8 cellular contexts compared by ENCODE assay signal in the genomic region with DNA sequence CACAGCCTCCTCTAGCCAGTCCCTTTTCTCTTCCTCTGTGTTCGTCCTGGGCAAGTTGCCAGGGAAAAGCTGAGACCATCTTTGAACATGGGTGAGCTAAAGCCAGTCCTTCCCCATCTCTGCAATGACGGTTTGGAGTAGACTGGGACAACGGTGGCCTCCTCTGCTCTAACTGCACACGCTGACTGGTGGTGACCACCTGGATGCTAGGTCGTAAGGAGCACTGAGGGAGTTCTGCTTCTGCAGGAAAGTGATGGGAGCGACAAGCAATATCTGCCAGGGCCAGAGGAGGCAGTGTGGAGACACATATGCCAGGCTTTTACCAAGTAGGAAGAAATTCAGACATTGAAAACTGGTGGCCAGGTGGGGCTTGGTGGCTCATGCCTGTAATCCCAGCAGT.
DNase-seq lines count a peak whose midpoint lies in the region; ATAC-seq, FAIRE-seq and TF ChIP-seq lines count a peak whose summit lies in the region.

No MANE protein-coding gene starts in this region.

- intact Hi-C loops in CD4-positive, alpha-beta T cell (cut with DNase I, micrococcal nuclease), result no loop called here
- intact Hi-C loops in K562 (cut with micrococcal nuclease), result no loop called here
- intact Hi-C loops in left lung (cut with DNase I), result no loop called here

- peaks cover 6% of the 10 kb centered on the region for H3K4me1 Mint-ChIP-seq in CD4-positive, alpha-beta T cell (ENCODE audit: low read depth)

- peak in 5 of 10 experiments; percentile 6 to 13 (median 10) for DNase-seq in CD4-positive, alpha-beta T cell
- DNase-seq in GM19240 (ENCODE audit: insufficient read length, low spot score), result peak; percentile 60
- DNase-seq in NCI-H82 (lab: John Stamatoyannopoulos, UW), result peak; percentile 70
- peak; percentile 66 to 72 (median 68) for DNase-seq in K562 (ENCODE audit: extremely low read depth in 1 of 4, low spot score in 3 of 4)
- no peak for DNase-seq in left lung
- no peak for DNase-seq in upper lobe of left lung
- no peak for DNase-seq in NCI-H1930 (lab: John Stamatoyannopoulos, UW)

- H3K4me2 ChIP-seq in K562 (ENCODE audit: insufficient read depth, low read length), result no peak overlapping the region

- TF ChIP-seq POLR2A in K562 (conservative IDR thresholded peaks at IDR 0.05), result no peak
- TF ChIP-seq POLR2A in upper lobe of left lung (IDR thresholded peaks at IDR 0.05), result no peak

- CTCF ChIA-PET in CD4-positive, alpha-beta T cell (lab: Charles Lee), result no interaction called here
- CTCF ChIA-PET in K562 (lab: Yijun Ruan, JAX; ENCODE audit: low intra/inter-chr PET ratio), result no interaction called here

- TF ChIP-seq EP300 in K562 (IDR thresholded peaks at IDR 0.05; ENCODE audit: low read length), result no peak
- TF ChIP-seq EP300 in upper lobe of left lung (IDR thresholded peaks at IDR 0.05), result no peak

- TF ChIP-seq RAD21 in K562 (CRISPR knock-in tag; conservative IDR thresholded peaks at IDR 0.05 in 1 of 2, IDR thresholded peaks at IDR 0.05 in 1 of 2), result peak in 1 of 2 experiments; percentile 59; a peak in 2 of 4 replicates

- no peak overlapping the region for H3K27ac ChIP-seq in CD4-positive, alpha-beta T cell (ENCODE audit: low read depth, low read length)
- H3K27ac ChIP-seq in K562 (ENCODE audit: extremely low read depth, low read depth, low read length) (no peak overlapping the region), left lung (no peak overlapping the region), upper lobe of left lung (no peak overlapping the region)

- 3% methylated on average over 6 of the region's 6 CpGs for WGBS in K562 (ENCODE audit: insufficient coverage, low coverage, missing lambda C conversion rate)
- 16 to 31% methylated on average over 6 of the region's 6 CpGs for WGBS in upper lobe of left lung, 2 donors

- no peaks in the 10 kb centered on the region for H3K27me3 Mint-ChIP-seq in CD4-positive, alpha-beta T cell

- TF ChIP-seq CTCF in CD4-positive, alpha-beta T cell (IDR thresholded peaks at IDR 0.05), result peak; percentile 55
- TF ChIP-seq CTCF in K562 (IDR thresholded peaks at IDR 0.05 in 2 of 3, conservative IDR thresholded peaks at IDR 0.05 in 1 of 3; ENCODE audit: insufficient read depth in 2 of 3, low read depth in 1 of 3, low read length in 3 of 3), result peak; percentile 70 to 77 (median 77)
- peak; percentile 16 to 24 for TF ChIP-seq CTCF in left lung (IDR thresholded peaks at IDR 0.05)
- TF ChIP-seq CTCF in upper lobe of left lung (IDR thresholded peaks at IDR 0.05), result peak in 5 of 6 experiments; percentile 17 to 33 (median 28)

- no peaks in the 10 kb centered on the region for H3K79me2 ChIP-seq in K562 (ENCODE audit: control insufficient read depth, insufficient read depth, low read length)

- no peaks in the 10 kb centered on the region for H3K9me3 Mint-ChIP-seq in CD4-positive, alpha-beta T cell

- H3K4me3 Mint-ChIP-seq in CD4-positive, alpha-beta T cell, result no peak overlapping the region

- peak overlapping the region; percentile 15 for H3K27ac Mint-ChIP-seq in CD4-positive, alpha-beta T cell

- no TSS peak for BruUV-seq in K562 (replicated peaks; lab: Mats Ljungman, UMichigan)

- H3K4me3 ChIP-seq in K562, result no peak overlapping the region
- H3K4me3 ChIP-seq in left lung, result no peak overlapping the region
- no peak overlapping the region for H3K4me3 ChIP-seq in upper lobe of left lung

- no peak overlapping the region for H2AFZ ChIP-seq in K562 (ENCODE audit: low read depth, low read length)

- peaks cover 11% of the 10 kb centered on the region for H3K36me3 Mint-ChIP-seq in CD4-positive, alpha-beta T cell (ENCODE audit: low read depth)

- H3K27me3 ChIP-seq in CD4-positive, alpha-beta T cell (ENCODE audit: control insufficient read depth, insufficient read depth, low read length), result no peaks in the 10 kb centered on the region
- H3K27me3 ChIP-seq in K562 (ENCODE audit: control insufficient read depth in 2 of 2, insufficient read depth in 2 of 2, low read length in 2 of 2), result peaks cover 31 to 53% of the 10 kb centered on the region in 2 experiments
- H3K27me3 ChIP-seq in left lung, result no peaks in the 10 kb centered on the region
- no peaks in the 10 kb centered on the region for H3K27me3 ChIP-seq in upper lobe of left lung

- no peaks in the 10 kb centered on the region for H3K4me1 ChIP-seq in K562 (replicated peaks in 1 of 2; ENCODE audit: control insufficient read depth in 2 of 2, insufficient read depth in 2 of 2, low read length in 2 of 2)
- no peaks in the 10 kb centered on the region for H3K4me1 ChIP-seq in left lung
- no peaks in the 10 kb centered on the region for H3K4me1 ChIP-seq in upper lobe of left lung

- no peaks in the 10 kb centered on the region; the same call in 2 of the 3 replicates for H3K36me3 ChIP-seq in K562 (ENCODE audit: control insufficient read depth, insufficient read depth, low read length)
- H3K36me3 ChIP-seq in left lung, result peaks cover 0 to under 1% of the 10 kb centered on the region in 2 donors
- peaks cover 0 to under 1% (median 0%) of the 10 kb centered on the region in 4 donors for H3K36me3 ChIP-seq in upper lobe of left lung

- peak; percentile 69 for ATAC-seq in CD4-positive, alpha-beta T cell (ENCODE audit: poor library complexity)
- ATAC-seq in K562 (peak; percentile 89), left lung (peak; percentile 70), upper lobe of left lung (ENCODE audit: low FRiP score in 2 of 2) (no peak), HG02588 (IDR thresholded peaks at IDR 0.05; ENCODE audit: unreplicated experiment) (no peak)

- no peak overlapping the region for H3K9ac ChIP-seq in K562 (ENCODE audit: insufficient read depth in 1 of 2, low read depth in 2 of 2, low read length in 2 of 2)

- H3K9me3 ChIP-seq in CD4-positive, alpha-beta T cell (ENCODE audit: control insufficient read depth, low read length), result no peaks in the 10 kb centered on the region
- H3K9me3 ChIP-seq in K562 (replicated peaks; ENCODE audit: control insufficient read depth, insufficient read depth, low read depth, low read length), result no peaks in the 10 kb centered on the region
- no peaks in the 10 kb centered on the region for H3K9me3 ChIP-seq in left lung
- H3K9me3 ChIP-seq in upper lobe of left lung, result no peaks in the 10 kb centered on the region

- POLR2A ChIA-PET in CD4-positive, alpha-beta T cell (lab: Charles Lee), result interaction anchor here (0.9 kb wide), 1 partner anchor 43 kb away, joined by 3 read pairs; no protein-coding TSS in a partner anchor
- POLR2A ChIA-PET in K562 (lab: Yijun Ruan, JAX), result no interaction called here

- peaks cover 7% of the 10 kb centered on the region for H4K20me1 ChIP-seq in K562 (replicated peaks; ENCODE audit: control insufficient read depth, insufficient read depth, low read length)

- no peaks in the 10 kb centered on the region for H3K9me1 ChIP-seq in K562 (ENCODE audit: control insufficient read depth, insufficient read depth, low read length)

- in situ Hi-C loops in K562 (cut with MboI), result no loop called here

- peak; percentile 94 for FAIRE-seq in K562 (lab: Jason Lieb, UNC)

TF ChIP-seq in K562, 482 proteins besides CTCF, POLR2A, EP300 and RAD21 (continues in another document):
- TF ChIP-seq ZNF121 (CRISPR knock-in tag; conservative IDR thresholded peaks at IDR 0.05), result no peak
- peak; percentile 63; the same call in 1 of the 2 replicates for TF ChIP-seq CTBP1 (IDR thresholded peaks at IDR 0.05; ENCODE audit: borderline replicate concordance)
- 0 out of 4 replicates have a peak, but pooled peaks of 1 of the 2 experiments have one; percentile 19 for TF ChIP-seq RCOR1 (IDR thresholded peaks at IDR 0.05; ENCODE audit: borderline replicate concordance in 1 of 2, low read depth in 2 of 2, low read length in 2 of 2)
- TF ChIP-seq, protein P1, sequence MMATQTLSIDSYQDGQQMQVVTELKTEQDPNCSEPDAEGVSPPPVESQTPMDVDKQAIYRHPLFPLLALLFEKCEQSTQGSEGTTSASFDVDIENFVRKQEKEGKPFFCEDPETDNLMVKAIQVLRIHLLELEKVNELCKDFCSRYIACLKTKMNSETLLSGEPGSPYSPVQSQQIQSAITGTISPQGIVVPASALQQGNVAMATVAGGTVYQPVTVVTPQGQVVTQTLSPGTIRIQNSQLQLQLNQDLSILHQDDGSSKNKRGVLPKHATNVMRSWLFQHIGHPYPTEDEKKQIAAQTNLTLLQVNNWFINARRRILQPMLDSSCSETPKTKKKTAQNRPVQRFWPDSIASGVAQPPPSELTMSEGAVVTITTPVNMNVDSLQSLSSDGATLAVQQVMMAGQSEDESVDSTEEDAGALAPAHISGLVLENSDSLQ (IDR thresholded peaks at IDR 0.05), result peak; percentile 44; the same call in 1 of the 2 replicates
- no peak for TF ChIP-seq SLC30A9 (CRISPR knock-in tag; IDR thresholded peaks at IDR 0.05)
- 0 out of 2 replicates have a peak, but pooled peaks have one; percentile 51 for TF ChIP-seq XRCC5 (IDR thresholded peaks at IDR 0.05; ENCODE audit: low read depth, low read length)
- TF ChIP-seq ATF7 (IDR thresholded peaks at IDR 0.05), result no peak
- no peak for TF ChIP-seq ZNF431 (CRISPR knock-in tag; IDR thresholded peaks at IDR 0.05)
- TF ChIP-seq KLF16 (IDR thresholded peaks at IDR 0.05), result peak; percentile 32; the same call in 1 of the 2 replicates
- TF ChIP-seq CBFB (CRISPR knock-in tag; IDR thresholded peaks at IDR 0.05), result 0 out of 2 replicates have a peak, but pooled peaks have one; percentile 16
- TF ChIP-seq MEIS2 (IDR thresholded peaks at IDR 0.05; ENCODE audit: partially characterized antibody), result peak; percentile 19
- peak; percentile 93 for TF ChIP-seq NFIC (IDR thresholded peaks at IDR 0.05)
- TF ChIP-seq, protein P2, sequence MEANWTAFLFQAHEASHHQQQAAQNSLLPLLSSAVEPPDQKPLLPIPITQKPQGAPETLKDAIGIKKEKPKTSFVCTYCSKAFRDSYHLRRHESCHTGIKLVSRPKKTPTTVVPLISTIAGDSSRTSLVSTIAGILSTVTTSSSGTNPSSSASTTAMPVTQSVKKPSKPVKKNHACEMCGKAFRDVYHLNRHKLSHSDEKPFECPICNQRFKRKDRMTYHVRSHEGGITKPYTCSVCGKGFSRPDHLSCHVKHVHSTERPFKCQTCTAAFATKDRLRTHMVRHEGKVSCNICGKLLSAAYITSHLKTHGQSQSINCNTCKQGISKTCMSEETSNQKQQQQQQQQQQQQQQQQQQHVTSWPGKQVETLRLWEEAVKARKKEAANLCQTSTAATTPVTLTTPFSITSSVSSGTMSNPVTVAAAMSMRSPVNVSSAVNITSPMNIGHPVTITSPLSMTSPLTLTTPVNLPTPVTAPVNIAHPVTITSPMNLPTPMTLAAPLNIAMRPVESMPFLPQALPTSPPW (CRISPR knock-in tag; IDR thresholded peaks at IDR 0.05), result no peak
- TF ChIP-seq, protein P3, sequence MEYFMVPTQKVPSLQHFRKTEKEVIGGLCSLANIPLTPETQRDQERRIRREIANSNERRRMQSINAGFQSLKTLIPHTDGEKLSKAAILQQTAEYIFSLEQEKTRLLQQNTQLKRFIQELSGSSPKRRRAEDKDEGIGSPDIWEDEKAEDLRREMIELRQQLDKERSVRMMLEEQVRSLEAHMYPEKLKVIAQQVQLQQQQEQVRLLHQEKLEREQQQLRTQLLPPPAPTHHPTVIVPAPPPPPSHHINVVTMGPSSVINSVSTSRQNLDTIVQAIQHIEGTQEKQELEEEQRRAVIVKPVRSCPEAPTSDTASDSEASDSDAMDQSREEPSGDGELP (CRISPR knock-in tag; IDR thresholded peaks at IDR 0.05; ENCODE audit: borderline replicate concordance), result peak; percentile 28; the same call in 1 of the 2 replicates

Comparison
In these comparisons a context has a peak if more than half of its experiments do, and no peak if none do; other contexts are left out.
1. ATAC-seq: peak in CD4-positive, alpha-beta T cell (single experiment), K562 (single experiment) and left lung (single experiment); none in upper lobe of left lung (0 of 2) and HG02588 (single experiment).
2. DNase-seq: peak in GM19240 (single experiment), NCI-H82 (single experiment) and K562 (4 of 4); none in left lung (0 of 2), upper lobe of left lung (0 of 2) and NCI-H1930 (0 of 2).
3. CTCF ChIP-seq: peak in every context shown above with its lines; median percentile 77 in K562; 55 in CD4-positive, alpha-beta T cell; 28 in upper lobe of left lung; 20 in left lung.